In the genomic region with DNA sequence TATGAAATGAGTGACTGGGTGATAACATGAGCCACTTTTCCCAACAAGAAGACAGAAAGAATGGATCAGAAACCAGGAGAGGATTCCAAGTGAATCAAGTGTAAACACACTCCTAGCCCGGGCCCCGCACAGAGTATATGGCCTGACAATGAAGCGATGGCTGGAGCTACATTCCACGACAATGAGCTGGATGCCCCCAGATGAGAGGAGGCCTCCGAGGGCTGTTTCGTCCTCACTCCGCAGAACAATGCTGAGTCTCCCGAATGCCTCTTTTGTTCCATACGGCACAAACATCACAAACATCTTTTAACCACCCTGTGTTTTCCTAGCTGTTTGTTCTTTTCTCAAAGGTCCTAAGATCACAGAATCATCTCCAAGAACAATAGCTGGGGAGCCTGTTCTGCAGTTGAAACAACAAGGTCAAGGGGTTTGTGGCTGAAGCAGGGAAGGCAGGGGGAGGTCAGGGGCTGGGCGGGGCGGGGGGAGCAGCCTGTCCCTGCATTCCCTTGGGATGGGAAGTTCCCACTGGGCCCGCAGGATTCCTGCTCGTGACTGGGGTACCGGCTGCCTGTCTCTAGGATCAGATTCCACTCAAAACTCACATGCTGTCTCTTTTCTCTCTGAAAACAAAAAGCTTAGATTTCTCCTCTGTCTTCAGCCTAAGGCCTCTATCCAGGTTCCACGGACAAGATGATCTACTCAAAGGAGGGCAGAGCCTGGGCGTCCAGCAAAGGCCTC, we compare ENCODE assay signal across 9 cellular contexts.
DNase-seq lines count a peak whose midpoint lies in the region; ATAC-seq and TF ChIP-seq lines count a peak whose summit lies in the region.
"Had no signal": no experiment of that assay in that cellular context is flagged by ENCODE, and none has a peak within 500 bp of the region (broad histone marks: within the 10 kb centered on the region; RNA-seq: fewer than 3 reads in every experiment).

No MANE protein-coding gene starts in this region.

- H3K4me3 ChIP-seq in SJSA1 (no peak overlapping the region), gastroesophageal sphincter (no peak overlapping the region), rectal smooth muscle tissue (ENCODE audit: low read length) (no peak overlapping the region)

- TF ChIP-seq CTCF in gastroesophageal sphincter (IDR thresholded peaks at IDR 0.05) = no peak

- DNase-seq in GM03348 (ENCODE audit: low spot score) (peak; percentile 52), SJSA1 (ENCODE audit: low read depth in 1 of 2, low spot score in 2 of 2) (peak; percentile 92 to 94), NCI-H1436 treated with DMSO at 0.1 percent for 48 hours (lab: John Stamatoyannopoulos, UW) (no peak)
- DNase-seq: NCI-H1930 had no signal

- no peak overlapping the region for H3K9ac ChIP-seq in rectal smooth muscle tissue (ENCODE audit: low read length)

- H3K36me3 ChIP-seq in SJSA1 (no peaks in the 10 kb centered on the region), gastroesophageal sphincter (no peaks in the 10 kb centered on the region), rectal smooth muscle tissue (ENCODE audit: control insufficient read depth, insufficient read depth, low read length) (no peaks in the 10 kb centered on the region)

- H3K27ac ChIP-seq in SJSA1 = peak overlapping the region; percentile 78
- peak overlapping the region in 2 of 4 donors; percentile 6 to 38 for H3K27ac ChIP-seq in gastroesophageal sphincter
- peak overlapping the region; percentile 15 for H3K27ac ChIP-seq in rectal smooth muscle tissue (ENCODE audit: low read depth, low read length)

- peak; percentile 26 for ATAC-seq in gastroesophageal sphincter
- ATAC-seq in GM18511 (IDR thresholded peaks at IDR 0.05; ENCODE audit: unreplicated experiment) = no peak
- no peak for ATAC-seq in HG02763 (IDR thresholded peaks at IDR 0.05; ENCODE audit: unreplicated experiment)
- no peak for ATAC-seq in GM21786 (IDR thresholded peaks at IDR 0.05; ENCODE audit: unreplicated experiment)

- WGBS in gastroesophageal sphincter (ENCODE audit: low coverage in 1 of 2), 2 donors = 62 to 65% methylated on average over 9 to 10 of the region's 16 CpGs

- no peaks in the 10 kb centered on the region for H3K9me3 ChIP-seq in SJSA1 (replicated peaks)
- no peaks in the 10 kb centered on the region for H3K9me3 ChIP-seq in gastroesophageal sphincter

- peaks cover 32% of the 10 kb centered on the region for H3K4me1 ChIP-seq in SJSA1 (replicated peaks)
- H3K4me1 ChIP-seq in gastroesophageal sphincter = peaks cover 0 to 10% (median 0%) of the 10 kb centered on the region in 3 donors
- H3K4me1 ChIP-seq in rectal smooth muscle tissue (ENCODE audit: control insufficient read depth, insufficient read depth, low read length) = peaks cover 3% of the 10 kb centered on the region

- H3K27me3 ChIP-seq in SJSA1 (replicated peaks) (no peaks in the 10 kb centered on the region), gastroesophageal sphincter (no peaks in the 10 kb centered on the region), rectal smooth muscle tissue (ENCODE audit: control insufficient read depth, insufficient read depth, low read length) (no peaks in the 10 kb centered on the region)

- TF ChIP-seq EP300 in gastroesophageal sphincter (IDR thresholded peaks at IDR 0.05) = no peak

- no peak for TF ChIP-seq POLR2A in gastroesophageal sphincter (IDR thresholded peaks at IDR 0.05)
